11 cellular contexts compared by ENCODE assay signal in genomic region chr4:163344147-163345050, GRCh38. TPM values are rescaled to one million over a fixed set of nuclear protein-coding genes. Genes with fewer than 3 reads are reported as not detected.
DNase-seq lines count a peak whose midpoint lies in the region; ATAC-seq and TF ChIP-seq lines count a peak whose summit lies in the region.
"Had no signal": no experiment of that assay in that cellular context is flagged by ENCODE, and none has a peak within 500 bp of the region (broad histone marks: within the 10 kb centered on the region; RNA-seq: fewer than 3 reads in every experiment).

No MANE protein-coding gene starts in this region.

- ATAC-seq in HG03460 (IDR thresholded peaks at IDR 0.05; ENCODE audit: unreplicated experiment), result no peak
- ATAC-seq: Panc1 had no signal

- H3K79me2 ChIP-seq in mammary epithelial cell (ENCODE audit: insufficient read depth, low read length), result no peaks in the 10 kb centered on the region

- no peaks in the 10 kb centered on the region for H4K20me1 ChIP-seq in mammary epithelial cell (ENCODE audit: insufficient read depth, low read length)

- no peak overlapping the region for H3K4me3 Mint-ChIP-seq in immature natural killer cell
- H3K4me3 Mint-ChIP-seq: activated naive CD4-positive, alpha-beta T cell treated with anti-CD3 and anti-CD28 coated beads, Interleukin-2, amount 50 U/mL, for 24 hours; natural killer cell treated with Interleukin-12 subunit alpha and Interleukin-12 subunit beta and Interleukin-15 and Interleukin-18, amount 100 ng/mL, for 72 hours had no signal

- H3K9ac ChIP-seq in mammary epithelial cell (ENCODE audit: insufficient read depth, low read length), result no peak overlapping the region

- H3K36me3 ChIP-seq in mammary epithelial cell (ENCODE audit: insufficient read depth, low read length) (no peaks in the 10 kb centered on the region), kidney epithelial cell (ENCODE audit: control insufficient read depth, insufficient read depth, low read length) (no peaks in the 10 kb centered on the region)

- TF ChIP-seq CTCF in mammary epithelial cell (conservative IDR thresholded peaks at IDR 0.05 in 1 of 2, IDR thresholded peaks at IDR 0.05 in 1 of 2; ENCODE audit: extremely low read depth in 1 of 2, insufficient read depth in 1 of 2, low read depth in 1 of 2, low read length in 2 of 2) (no peak), kidney epithelial cell (IDR thresholded peaks at IDR 0.05; ENCODE audit: insufficient read depth, low read length, poor library complexity, severe bottlenecking) (no peak)

- intact Hi-C loops in mammary epithelial cell (cut with micrococcal nuclease), result no loop called here

- in situ Hi-C loops in mammary epithelial cell (cut with MboI; ENCODE audit: low sequenced_read_pairs in 2 of 2), result loop anchor here in 1 of 2 donors (25.0 kb wide), 1 partner anchor 832 kb away; no protein-coding TSS in a partner anchor

- peaks cover 0 to 18% (median 2%) of the 10 kb centered on the region in 6 donors for H3K9me3 Mint-ChIP-seq in immature natural killer cell
- H3K9me3 Mint-ChIP-seq: activated naive CD4-positive, alpha-beta T cell treated with anti-CD3 and anti-CD28 coated beads, Interleukin-2, amount 50 U/mL, for 24 hours; natural killer cell treated with Interleukin-12 subunit alpha and Interleukin-12 subunit beta and Interleukin-15 and Interleukin-18, amount 100 ng/mL, for 72 hours had no signal

- DNase-seq in HEK293T (ENCODE audit: extremely low spot score) (peak; percentile 27), mammary epithelial cell (no peak), kidney epithelial cell (ENCODE audit: low read depth) (no peak), skeletal muscle cell (ENCODE audit: low read depth) (no peak), immature natural killer cell (no peak), DMS153 treated with DMSO at 0.1 percent for 48 hours (lab: John Stamatoyannopoulos, UW; ENCODE audit: unreplicated experiment) (no peak)
- DNase-seq in stimulated activated CD8-positive, alpha-beta memory T cell treated with anti-CD3 and anti-CD28 coated beads, Interleukin-4, amount 100 ng/mL, for 48 hours, result no peak

- H3K27me3 ChIP-seq in mammary epithelial cell (ENCODE audit: insufficient read depth, low read length), result peaks cover 35% of the 10 kb centered on the region
- no peaks in the 10 kb centered on the region for H3K27me3 ChIP-seq in kidney epithelial cell (ENCODE audit: control insufficient read depth, insufficient read depth, low read length)

- H3K27ac ChIP-seq in mammary epithelial cell (ENCODE audit: insufficient read depth, low read depth, low read length), result no peak overlapping the region

- WGBS in mammary epithelial cell (ENCODE audit: low coverage, missing lambda C conversion rate), result 6% methylated on average over 12 of the region's 50 CpGs

- no TSS peak for BruUV-seq in mammary epithelial cell (replicated peaks; lab: Mats Ljungman, UMichigan)

- no peak overlapping the region for H3K4me3 ChIP-seq in mammary epithelial cell (replicated peaks in 1 of 3; ENCODE audit: insufficient read depth in 1 of 3, low read depth in 2 of 3, low read length in 3 of 3)
- peak overlapping the region; percentile 56 for H3K4me3 ChIP-seq in kidney epithelial cell (ENCODE audit: low read depth, low read length)
- H3K4me3 ChIP-seq in skeletal muscle cell (ENCODE audit: low read depth, low read length), result peak overlapping the region; percentile 24

- H3K4me2 ChIP-seq in mammary epithelial cell (ENCODE audit: insufficient read depth, low read depth, low read length), result peak overlapping the region; percentile 58

- H3K9me3 ChIP-seq in mammary epithelial cell (replicated peaks; ENCODE audit: insufficient read depth, low read length), result no peaks in the 10 kb centered on the region

- H3K4me1 Mint-ChIP-seq in immature natural killer cell, result no peaks in the 10 kb centered on the region
- H3K4me1 Mint-ChIP-seq: activated naive CD4-positive, alpha-beta T cell treated with anti-CD3 and anti-CD28 coated beads, Interleukin-2, amount 50 U/mL, for 24 hours had no signal

- POLR2A ChIA-PET in HEK293T (lab: Yijun Ruan, JAX), result no interaction called here

- H2AFZ ChIP-seq in mammary epithelial cell (ENCODE audit: low read depth, low read length), result peak overlapping the region; percentile 46

- H3K36me3 Mint-ChIP-seq in immature natural killer cell, result no peaks in the 10 kb centered on the region
- H3K36me3 Mint-ChIP-seq: activated naive CD4-positive, alpha-beta T cell treated with anti-CD3 and anti-CD28 coated beads, Interleukin-2, amount 50 U/mL, for 24 hours; natural killer cell treated with Interleukin-12 subunit alpha and Interleukin-12 subunit beta and Interleukin-15 and Interleukin-18, amount 100 ng/mL, for 72 hours had no signal

- peaks cover 11% of the 10 kb centered on the region for H3K4me1 ChIP-seq in mammary epithelial cell (ENCODE audit: insufficient read depth, low read length)

- dilution Hi-C loops in mammary epithelial cell (cut with HindIII; ENCODE audit: low sequenced_read_pairs), result no loop called here

- no peak overlapping the region for H3K27ac Mint-ChIP-seq in immature natural killer cell
- H3K27ac Mint-ChIP-seq: activated naive CD4-positive, alpha-beta T cell treated with anti-CD3 and anti-CD28 coated beads, Interleukin-2, amount 50 U/mL, for 24 hours; natural killer cell treated with Interleukin-12 subunit alpha and Interleukin-12 subunit beta and Interleukin-15 and Interleukin-18, amount 100 ng/mL, for 72 hours had no signal

- peaks cover 6 to 25% (median 6%) of the 10 kb centered on the region in 3 donors for H3K27me3 Mint-ChIP-seq in immature natural killer cell (ENCODE audit: low read depth in 3 of 3)

- CTCF ChIA-PET in HEK293T (lab: Yijun Ruan, JAX), result no interaction called here
- CTCF ChIA-PET in mammary epithelial cell (lab: Charles Lee; ENCODE audit: low non-redundant PET), result no interaction called here

TF ChIP-seq in HEK293T, 16 proteins besides CTCF, POLR2A, EP300 and RAD21:
- TF ChIP-seq ARNT (IDR thresholded peaks at IDR 0.05) (no peak), CTBP1 (IDR thresholded peaks at IDR 0.05; ENCODE audit: borderline replicate concordance) (no peak)

RNA-seq across cellular contexts. Expression of gene NPY5R, which starts 0.7 kb away (rescaled TPM):
- not detected for total RNA-seq in mammary epithelial cell
- polyA plus RNA-seq in mammary epithelial cell, result not detected
- polyA minus RNA-seq in mammary epithelial cell, result not detected
- total RNA-seq in kidney epithelial cell, result 1.3 TPM in 1 of 2 replicates, not detected in the other
- not detected for polyA plus RNA-seq in immature natural killer cell
- total RNA-seq: natural killer cell treated with Interleukin-12 subunit alpha and Interleukin-12 subunit beta and Interleukin-15 and Interleukin-18, amount 100 ng/mL, for 72 hours had no signal

RNA-seq across cellular contexts. Expression of gene NPY1R, which starts 12.0 kb away (rescaled TPM):
- total RNA-seq in mammary epithelial cell (under 1 TPM in 1 of 2 donors, not detected in 1; 0.67 TPM), kidney epithelial cell (1.7 and 2.7 TPM in 2 replicates)
- polyA plus RNA-seq in mammary epithelial cell (not detected), immature natural killer cell (not detected)
- not detected for polyA minus RNA-seq in mammary epithelial cell
- total RNA-seq: natural killer cell treated with Interleukin-12 subunit alpha and Interleukin-12 subunit beta and Interleukin-15 and Interleukin-18, amount 100 ng/mL, for 72 hours had no signal

Comparison
In these comparisons a context has a peak if more than half of its experiments do, and no peak if none do; other contexts are left out.
1. H3K4me3 ChIP-seq: peak in kidney epithelial cell (single experiment) and skeletal muscle cell (single experiment); none in mammary epithelial cell (0 of 3).